In the genomic region with DNA sequence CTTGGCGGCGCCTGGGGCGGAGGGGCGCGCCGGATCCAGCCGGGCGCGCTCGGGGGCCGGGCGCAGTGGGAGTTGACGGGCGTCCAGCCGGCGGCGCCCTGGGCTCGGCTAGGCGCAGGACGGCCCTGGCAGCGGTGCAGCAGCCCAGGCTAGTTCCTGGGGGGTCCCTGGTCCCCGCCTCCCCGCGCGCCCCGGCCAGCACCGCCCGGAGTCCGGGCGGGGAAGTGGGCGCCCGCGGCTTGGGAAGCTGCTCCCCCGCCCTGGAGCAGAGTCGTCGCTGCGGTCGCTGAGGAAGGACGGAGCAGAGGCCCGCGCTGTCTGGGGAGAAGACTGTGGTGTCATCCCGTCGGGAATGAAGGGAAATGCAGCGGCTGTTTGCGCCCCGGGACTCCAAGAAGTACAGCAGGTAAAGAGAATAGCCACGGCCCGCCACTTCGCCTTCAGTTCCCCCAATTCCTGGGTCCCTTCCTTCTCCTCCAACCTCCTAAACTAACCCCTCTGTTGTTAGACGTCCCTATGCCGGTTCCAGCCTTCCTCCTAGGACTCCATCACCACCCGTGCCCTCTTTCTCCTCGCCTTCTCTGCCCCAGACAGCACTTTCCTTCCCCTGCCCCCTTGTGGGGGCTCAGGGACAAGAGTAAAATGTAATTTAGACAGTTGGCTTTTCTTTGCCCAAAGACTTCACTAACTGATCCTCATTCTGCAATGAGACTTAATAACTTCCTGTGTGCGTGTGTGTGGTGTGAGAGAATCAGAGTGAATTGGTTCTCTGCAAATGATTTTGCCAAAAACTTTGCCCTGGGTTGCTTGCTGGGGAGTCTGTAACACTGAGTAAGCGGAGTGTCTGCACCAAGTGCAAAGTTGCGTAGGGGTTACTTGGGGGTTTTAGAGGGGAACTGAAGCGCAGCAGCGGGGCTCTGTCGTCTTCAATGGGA, we compare ENCODE assay signal across 10 cellular contexts. TPM values are rescaled to one million over a fixed set of nuclear protein-coding genes. Genes with fewer than 3 reads are reported as not detected.
A peak's percentile ranks its signal among the peaks of the same experiment; 100 is the strongest.
DNase-seq lines count a peak whose midpoint lies in the region; ATAC-seq and TF ChIP-seq lines count a peak whose summit lies in the region.
"Had no signal": no experiment of that assay in that cellular context is flagged by ENCODE, and none has a peak within 500 bp of the region (broad histone marks: within the 10 kb centered on the region; RNA-seq: fewer than 3 reads in every experiment).

No MANE protein-coding gene starts in this region.

- H3K36me3 Mint-ChIP-seq in activated T-helper 17 cell treated with anti-CD3 and anti-CD28 coated beads, Interleukin-2, amount 50 U/mL, for 72 hours (ENCODE audit: low read depth): no peaks in the 10 kb centered on the region

- peak; percentile 69 for ATAC-seq in left ventricle myocardium superior
- no peak for ATAC-seq in left colon
- ATAC-seq in activated T-helper 17 cell treated with anti-CD3 and anti-CD28 coated beads, Interleukin-2, amount 50 U/mL, for 72 hours (replicated peaks): no peak

- H3K4me3 ChIP-seq in SK-N-MC (peak overlapping the region; percentile 66), skeletal muscle cell (ENCODE audit: low read depth, low read length) (peak overlapping the region; percentile 48)
- H3K4me3 ChIP-seq: right lobe of liver had no signal

- intact Hi-C loops in left ventricle myocardium superior (cut with micrococcal nuclease): no loop called here
- intact Hi-C loops in left colon (cut with DNase I, micrococcal nuclease): no loop called here

- DNase-seq in SK-N-MC (ENCODE audit: low read depth, low spot score): no peak
- no peak for DNase-seq in left ventricle myocardium superior
- DNase-seq in skeletal muscle cell (ENCODE audit: low read depth): no peak
- no peak for DNase-seq in NCI-H2171 treated with DMSO at 0.1 percent for 48 hours (lab: John Stamatoyannopoulos, UW)
- DNase-seq in CD1c-positive myeloid dendritic cell (ENCODE audit: extremely low spot score): no peak
- no peak for DNase-seq in left colon
- DNase-seq: dermis blood vessel endothelial cell, right lobe of liver had no signal

- H3K27ac Mint-ChIP-seq in activated T-helper 17 cell treated with anti-CD3 and anti-CD28 coated beads, Interleukin-2, amount 50 U/mL, for 72 hours: no peak overlapping the region

- no peaks in the 10 kb centered on the region for H3K4me1 Mint-ChIP-seq in activated T-helper 17 cell treated with anti-CD3 and anti-CD28 coated beads, Interleukin-2, amount 50 U/mL, for 72 hours

- H3K9me3 Mint-ChIP-seq in activated T-helper 17 cell treated with anti-CD3 and anti-CD28 coated beads, Interleukin-2, amount 50 U/mL, for 72 hours: no peaks in the 10 kb centered on the region

- TF ChIP-seq CTCF in GM12872 (IDR thresholded peaks at IDR 0.05; ENCODE audit: insufficient read depth, low read depth, low read length): peak; percentile 18; the same call in 1 of the 3 replicates

- H3K27ac ChIP-seq in SK-N-MC: no peak overlapping the region; the same call in 1 of the 2 replicates
- H3K27ac ChIP-seq: right lobe of liver had no signal

- H3K4me3 Mint-ChIP-seq in activated T-helper 17 cell treated with anti-CD3 and anti-CD28 coated beads, Interleukin-2, amount 50 U/mL, for 72 hours: no peak overlapping the region

- no peaks in the 10 kb centered on the region for H3K36me3 ChIP-seq in SK-N-MC (ENCODE audit: insufficient read depth, low read length)
- H3K36me3 ChIP-seq: right lobe of liver had no signal

- no peaks in the 10 kb centered on the region for H3K9me3 ChIP-seq in SK-N-MC (ENCODE audit: low read depth, low read length)
- H3K9me3 ChIP-seq: right lobe of liver had no signal

- H3K27me3 Mint-ChIP-seq in activated T-helper 17 cell treated with anti-CD3 and anti-CD28 coated beads, Interleukin-2, amount 50 U/mL, for 72 hours: peaks cover 33% of the 10 kb centered on the region

- no peak overlapping the region for H3K9ac ChIP-seq in SK-N-MC (ENCODE audit: insufficient read length)

RNA-seq across cellular contexts. Expression of gene SGCG, which starts 20.3 kb away (rescaled TPM):
- 80.2 TPM for total RNA-seq in left ventricle myocardium superior
- under 1 TPM in 1 of 2 donors, not detected in 1; 0.36 TPM for total RNA-seq in left colon
- not detected for total RNA-seq in activated T-helper 17 cell treated with anti-CD3 and anti-CD28 coated beads, Interleukin-2, amount 50 U/mL, for 72 hours
- total RNA-seq: dermis blood vessel endothelial cell, right lobe of liver had no signal

Comparison
In these comparisons a context has a peak if more than half of its experiments do, and no peak if none do; other contexts are left out.
1. RNA of gene SGCG, which starts 20.3 kb away (total RNA-seq): 80.2 TPM in left ventricle myocardium superior (single experiment); 0.36 TPM in left colon and not detected in activated T-helper 17 cell treated with anti-CD3 and anti-CD28 coated beads, Interleukin-2, amount 50 U/mL, for 72 hours; every median in the first group is over 10 times any median in the second.